In the genomic region with DNA sequence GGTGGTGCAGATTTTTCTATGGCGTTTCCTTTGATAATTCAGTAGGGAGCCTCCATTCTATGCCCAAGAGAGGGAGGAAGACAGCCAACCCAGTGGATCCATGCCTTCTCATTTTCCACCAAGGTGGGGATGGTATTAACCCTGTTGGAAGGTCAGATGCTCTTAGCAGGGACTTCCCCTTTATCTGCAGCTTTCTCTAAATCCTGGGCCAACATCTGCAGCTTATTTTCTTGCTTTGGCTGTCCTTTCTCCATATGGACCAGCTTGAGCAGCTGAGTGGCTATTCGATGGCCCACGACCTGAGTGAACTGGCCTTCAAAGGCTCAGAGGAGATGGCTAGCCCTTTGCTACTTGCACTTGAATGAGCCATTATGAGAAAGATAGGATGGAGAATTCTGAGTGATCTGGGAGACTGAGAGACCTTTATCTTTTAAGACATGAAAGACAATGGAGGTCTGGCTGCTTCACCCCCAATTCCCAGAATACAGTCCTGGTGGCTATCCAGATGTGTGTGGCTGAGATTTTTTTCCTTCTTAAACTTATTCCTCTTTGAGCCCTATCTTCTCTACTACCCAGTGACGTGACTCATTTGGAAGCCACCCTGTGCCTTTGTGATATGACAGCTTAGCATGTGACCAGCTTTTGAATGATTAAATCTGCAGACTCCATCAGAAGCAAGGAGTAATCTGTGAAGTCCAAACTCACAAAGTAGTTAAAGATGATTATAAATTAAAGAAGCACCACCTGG, we compare ENCODE assay signal across 11 cellular contexts. TPM values are rescaled to one million over a fixed set of nuclear protein-coding genes. Genes with fewer than 3 reads are reported as not detected.
DNase-seq lines count a peak whose midpoint lies in the region; ATAC-seq, FAIRE-seq and TF ChIP-seq lines count a peak whose summit lies in the region.
"Had no signal": no experiment of that assay in that cellular context is flagged by ENCODE, and none has a peak within 500 bp of the region (broad histone marks: within the 10 kb centered on the region; RNA-seq: fewer than 3 reads in every experiment).

No MANE protein-coding gene starts in this region.

- no peaks in the 10 kb centered on the region for H3K27me3 ChIP-seq in DOHH2 (ENCODE audit: control insufficient read depth, low read length)
- no peaks in the 10 kb centered on the region for H3K27me3 ChIP-seq in K562 (ENCODE audit: control insufficient read depth in 2 of 2, insufficient read depth in 2 of 2, low read length in 2 of 2)
- H3K27me3 ChIP-seq in muscle layer of duodenum (ENCODE audit: low read depth, low read length), result no peaks in the 10 kb centered on the region

- ATAC-seq in HG02610 (IDR thresholded peaks at IDR 0.05; ENCODE audit: unreplicated experiment) (peak; percentile 54), K562 (peak; percentile 50), GM18861 (IDR thresholded peaks at IDR 0.05; ENCODE audit: unreplicated experiment) (no peak)

- BruUV-seq in K562 (replicated peaks; lab: Mats Ljungman, UMichigan), result no TSS peak

- H3K4me1 ChIP-seq in DOHH2 (ENCODE audit: control insufficient read depth, low read length), result peaks cover 78% of the 10 kb centered on the region
- peaks cover 3 to 4% of the 10 kb centered on the region in 2 experiments; a peak in 3 of 5 replicates for H3K4me1 ChIP-seq in K562 (replicated peaks in 1 of 2; ENCODE audit: control insufficient read depth in 2 of 2, insufficient read depth in 2 of 2, low read length in 2 of 2)
- peaks cover 16 to 39% of the 10 kb centered on the region in 2 donors for H3K4me1 ChIP-seq in muscle layer of duodenum (ENCODE audit: control insufficient read depth in 1 of 2, insufficient read depth in 2 of 2, low read length in 2 of 2)

- WGBS in K562 (ENCODE audit: insufficient coverage, low coverage, missing lambda C conversion rate), result 13% methylated on average over 4 of the region's 4 CpGs

- H3K36me3 ChIP-seq in DOHH2 (ENCODE audit: control insufficient read depth, low read length), result 0 out of 2 replicates have a peak, but pooled peaks cover 5% of the 10 kb centered on the region
- H3K36me3 ChIP-seq in K562 (ENCODE audit: control insufficient read depth, insufficient read depth, low read length), result no peaks in the 10 kb centered on the region
- H3K36me3 ChIP-seq in muscle layer of duodenum (ENCODE audit: control insufficient read depth in 1 of 2, insufficient read depth in 2 of 2, low read length in 2 of 2), result no peaks in the 10 kb centered on the region

- no peaks in the 10 kb centered on the region for H3K9me2 ChIP-seq in DOHH2 (replicated peaks; ENCODE audit: control insufficient read depth, low read length)

- intact Hi-C loops in K562 (cut with micrococcal nuclease), result no loop called here

- TF ChIP-seq RAD21 in K562 (CRISPR knock-in tag; conservative IDR thresholded peaks at IDR 0.05 in 1 of 2, IDR thresholded peaks at IDR 0.05 in 1 of 2), result no peak

- H3K9me3 ChIP-seq in DOHH2 (ENCODE audit: control insufficient read depth, insufficient read depth, low read length) (no peaks in the 10 kb centered on the region), K562 (replicated peaks; ENCODE audit: control insufficient read depth, insufficient read depth, low read depth, low read length) (no peaks in the 10 kb centered on the region), muscle layer of duodenum (ENCODE audit: control insufficient read depth in 1 of 2, low read length in 2 of 2) (no peaks in the 10 kb centered on the region)

- peak; percentile 42; the same call in 1 of the 2 replicates for TF ChIP-seq EP300 in K562 (IDR thresholded peaks at IDR 0.05; ENCODE audit: low read length)

- TF ChIP-seq POLR2A in K562 (conservative IDR thresholded peaks at IDR 0.05), result no peak

- H3F3A ChIP-seq in DOHH2 (ENCODE audit: control insufficient read depth, insufficient read depth), result peaks cover 17% of the 10 kb centered on the region

- peak in 1 of 4 experiments; percentile 55 for DNase-seq in K562 (ENCODE audit: extremely low read depth in 1 of 4, low spot score in 3 of 4)
- DNase-seq in NCI-H345 (lab: John Stamatoyannopoulos, UW), result no peak
- DNase-seq in AML-193 (lab: John Stamatoyannopoulos, UW), result no peak
- DNase-seq in NCI-H146 (lab: John Stamatoyannopoulos, UW), result no peak
- DNase-seq: CD4-positive, CD25-positive, alpha-beta regulatory T cell; cortex of kidney had no signal

- H3K4me2 ChIP-seq in DOHH2 (ENCODE audit: low read length), result peak overlapping the region; percentile 32
- no peak overlapping the region for H3K4me2 ChIP-seq in K562 (ENCODE audit: insufficient read depth, low read length)

- in situ Hi-C loops in K562 (cut with MboI), result no loop called here

- CTCF ChIA-PET in K562 (lab: Yijun Ruan, JAX; ENCODE audit: low intra/inter-chr PET ratio), result no interaction called here

- no peak overlapping the region for H3K9ac ChIP-seq in K562 (ENCODE audit: insufficient read depth in 1 of 2, low read depth in 2 of 2, low read length in 2 of 2)

- H3K9me1 ChIP-seq in K562 (ENCODE audit: control insufficient read depth, insufficient read depth, low read length), result no peaks in the 10 kb centered on the region

- no peak for TF ChIP-seq CTCF in DOHH2 (IDR thresholded peaks at IDR 0.05; ENCODE audit: low read depth, low read length, poor library complexity, severe bottlenecking)
- TF ChIP-seq CTCF in K562 (IDR thresholded peaks at IDR 0.05 in 2 of 3, conservative IDR thresholded peaks at IDR 0.05 in 1 of 3; ENCODE audit: insufficient read depth in 2 of 3, low read depth in 1 of 3, low read length in 3 of 3), result no peak

- FAIRE-seq in K562 (lab: Jason Lieb, UNC), result peak; percentile 65
- FAIRE-seq: GM19239 had no signal

- H2AFZ ChIP-seq in K562 (ENCODE audit: low read depth, low read length), result no peak overlapping the region

- H3K27ac ChIP-seq in DOHH2 (ENCODE audit: low read depth, low read length), result peak overlapping the region; percentile 14; the same call in 1 of the 2 replicates
- H3K27ac ChIP-seq in K562 (ENCODE audit: extremely low read depth, low read depth, low read length), result no peak overlapping the region
- H3K27ac ChIP-seq in muscle layer of duodenum (ENCODE audit: low read length), result peak overlapping the region; percentile 78

- H3K79me2 ChIP-seq in DOHH2 (ENCODE audit: control insufficient read depth, low read length) (peaks cover 98% of the 10 kb centered on the region), K562 (ENCODE audit: control insufficient read depth, insufficient read depth, low read length) (peaks cover 30% of the 10 kb centered on the region; the same call in 2 of the 3 replicates)

- POLR2A ChIA-PET in K562 (lab: Yijun Ruan, JAX), result interaction anchor here (0.7 to 3.2 kb wide), 8 partner anchors 8 to 37 kb away, joined by 3 to 14 read pairs (median 4); no protein-coding TSS in a partner anchor

- no peak overlapping the region for H3K4me3 ChIP-seq in DOHH2 (ENCODE audit: low read length)
- H3K4me3 ChIP-seq in K562, result no peak overlapping the region
- H3K4me3 ChIP-seq in muscle layer of duodenum (ENCODE audit: low read depth in 1 of 2, low read length in 2 of 2), result no peak overlapping the region

- H4K20me1 ChIP-seq in DOHH2 (ENCODE audit: control insufficient read depth, insufficient read depth, low read depth, low read length), result peaks cover 12% of the 10 kb centered on the region
- H4K20me1 ChIP-seq in K562 (replicated peaks; ENCODE audit: control insufficient read depth, insufficient read depth, low read length), result peaks cover 28% of the 10 kb centered on the region

TF ChIP-seq in K562, 482 proteins besides CTCF, POLR2A, EP300 and RAD21 (continues in another document):
- TF ChIP-seq HCFC1 (IDR thresholded peaks at IDR 0.05; ENCODE audit: low read depth, low read length) (no peak), FOXA1 (IDR thresholded peaks at IDR 0.05; ENCODE audit: borderline replicate concordance) (no peak), TCF3 (CRISPR knock-in tag; IDR thresholded peaks at IDR 0.05) (peak; percentile 65), CBFA2T2 (conservative IDR thresholded peaks at IDR 0.05) (peak; percentile 79), RCOR1 (IDR thresholded peaks at IDR 0.05; ENCODE audit: borderline replicate concordance in 1 of 2, low read depth in 2 of 2, low read length in 2 of 2) (peak in 1 of 2 experiments; percentile 93; a peak in 2 of 4 replicates), SMARCE1 (IDR thresholded peaks at IDR 0.05) (peak; percentile 49; the same call in 1 of the 2 replicates), CREBBP (IDR thresholded peaks at IDR 0.05; ENCODE audit: low read depth, low read length) (no peak), SOX6 (IDR thresholded peaks at IDR 0.05) (0 out of 2 replicates have a peak, but pooled peaks have one; percentile 32), JUND (IDR thresholded peaks at IDR 0.05; ENCODE audit: borderline replicate concordance, low read depth, low read length) (peak; percentile 84), JUND (tag; IDR thresholded peaks at IDR 0.05; ENCODE audit: borderline replicate concordance, low read depth, low read length) (peak; percentile 59; the same call in 1 of the 3 replicates), GATA2 (CRISPR knock-in tag; IDR thresholded peaks at IDR 0.05) (peak; percentile 31; the same call in 1 of the 2 replicates), KLF16 (IDR thresholded peaks at IDR 0.05) (peak; percentile 23; the same call in 1 of the 2 replicates)
- TF ChIP-seq, protein P1, sequence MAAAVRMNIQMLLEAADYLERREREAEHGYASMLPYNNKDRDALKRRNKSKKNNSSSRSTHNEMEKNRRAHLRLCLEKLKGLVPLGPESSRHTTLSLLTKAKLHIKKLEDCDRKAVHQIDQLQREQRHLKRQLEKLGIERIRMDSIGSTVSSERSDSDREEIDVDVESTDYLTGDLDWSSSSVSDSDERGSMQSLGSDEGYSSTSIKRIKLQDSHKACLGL (CRISPR knock-in tag; IDR thresholded peaks at IDR 0.05; ENCODE audit: borderline replicate concordance, poor library complexity, severe bottlenecking), result no peak

RNA-seq across cellular contexts. Expression of a gene that starts 39.6 kb away (rescaled TPM):
- 54.4 and 56.3 TPM in 2 replicates for total RNA-seq in K562 (2011; cell fraction: chromatin; rRNA removed; ENCODE audit: low replicate concordance)
- 28.3 and 29.1 TPM in 2 replicates for total RNA-seq in K562 (2011; cell fraction: nucleolus; rRNA removed)
- 38.1 and 45.0 TPM in 2 replicates for total RNA-seq in K562 (2011; cell fraction: nucleoplasm; rRNA removed)
- total RNA-seq in K562 (2014; rRNA removed) (21.7 and 25.8 TPM in 2 replicates), K562 (2014; rRNA removed; fragmentation: Illumina TruSeq; extraction: Trizol) (13.2 and 14.2 TPM in 2 replicates), K562 (2015; rRNA removed; fragmentation: Illumina TruSeq; extraction: Trizol) (15.5 and 15.6 TPM in 2 replicates), K562 (2021) (27.5 and 28.5 TPM in 2 replicates)
- polyA plus RNA-seq in K562 (2011; rRNA removed) (17.5 and 24.0 TPM in 2 replicates), K562 (2014; fragmentation: Illumina TruSeq; extraction: Trizol) (20.3 and 21.3 TPM in 2 replicates), K562 (2014; fragmentation: Nextera tagmentation; extraction: Ambion mirVana) (1 to 10 TPM; 5.3 TPM), K562 (2014; rRNA removed) (18.7 and 19.4 TPM in 2 replicates)
- 13.7 and 15.9 TPM in 2 replicates for polyA plus RNA-seq in K562 (2011; cell fraction: cytosol; rRNA removed)
- polyA plus RNA-seq in K562 (2011; cell fraction: nucleus; rRNA removed), result 46.8 and 47.8 TPM in 2 replicates
- 16.4 and 21.1 TPM in 2 replicates for polyA plus RNA-seq in K562 (2012)
- 24.5 and 36.4 TPM in 2 replicates for polyA minus RNA-seq in K562 (2011; rRNA and poly(A)+ RNA removed)
- polyA minus RNA-seq in K562 (2011; cell fraction: cytosol; rRNA and poly(A)+ RNA removed), result 17.6 and 25.8 TPM in 2 replicates
- polyA minus RNA-seq in K562 (2011; cell fraction: nucleus; rRNA and poly(A)+ RNA removed), result 28.0 and 53.1 TPM in 2 replicates
